Comparison of ENCODE assay signal across 25 cellular contexts in the genomic region with DNA sequence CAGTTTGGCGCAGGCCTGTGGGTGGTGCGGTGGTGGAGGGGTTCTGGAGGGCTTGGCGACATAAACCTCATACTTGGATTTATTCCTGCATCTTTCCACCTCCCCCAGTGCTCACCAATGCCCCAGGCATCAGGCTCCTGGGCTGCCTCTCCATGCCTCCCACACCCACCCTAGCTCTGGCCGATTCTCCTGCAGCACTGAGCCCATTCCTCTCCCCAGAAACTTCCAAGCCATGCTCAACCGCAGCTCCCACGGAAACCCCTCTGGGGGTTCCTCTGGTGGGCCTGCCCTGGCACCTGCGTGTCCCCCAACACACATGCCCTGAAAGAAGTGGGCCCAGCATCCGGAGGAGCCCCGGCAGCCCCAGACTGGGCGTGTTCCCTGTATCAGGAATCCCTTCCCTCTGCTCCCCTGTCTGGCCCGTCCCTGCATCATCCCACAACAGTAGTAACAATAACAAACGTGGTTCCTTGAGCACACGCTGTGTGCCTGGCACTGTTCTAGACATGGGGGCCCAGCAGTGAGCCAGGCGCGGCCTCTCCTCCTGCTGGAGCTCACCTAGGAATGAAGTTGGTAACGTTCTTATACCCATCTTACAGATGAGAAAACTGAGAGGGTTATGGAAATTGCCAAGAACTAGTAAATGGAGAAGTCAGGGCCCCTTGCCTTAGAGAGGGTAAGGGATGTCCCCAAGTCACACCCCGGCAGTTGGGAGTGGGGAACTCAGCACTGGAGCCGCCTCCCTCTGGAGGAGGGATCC. TPM values are rescaled to one million over a fixed set of nuclear protein-coding genes. Genes with fewer than 3 reads are reported as not detected.
"Had no signal": no experiment of that assay in that cellular context is flagged by ENCODE, and none has a peak within 500 bp of the region (broad histone marks: within the 10 kb centered on the region; RNA-seq: fewer than 3 reads in every experiment).

No MANE protein-coding gene starts in this region.

- H3K9me3 ChIP-seq: gastrocnemius medialis, heart left ventricle, pancreas, tibial nerve had no signal

- H3K4me3 ChIP-seq: gastrocnemius medialis, heart left ventricle, lung, neural progenitor cell, pancreas, tibial nerve had no signal

- ATAC-seq: effector memory CD8-positive, alpha-beta T cell; gastrocnemius medialis; heart left ventricle; left cardiac atrium; pancreas; stimulated activated memory B cell treated with anti-CD40 and anti-IgM and Interleukin-4, amounts not matched to agents 10 μg/mL and 1 μg/mL and 100 μg/mL, for 72 hours had no signal

- H3K4me1 Mint-ChIP-seq: activated CD4-positive, alpha-beta T cell treated with anti-CD3 and anti-CD28 coated beads, Interleukin-2, amount 10 ng/mL, durations not matched to agents 24 days and 14 days; brain; stimulated activated memory B cell treated with anti-CD40 and anti-IgM and Interleukin-4, amounts not matched to agents 10 μg/mL and 1 μg/mL and 100 μg/mL, for 72 hours had no signal

- H3K27ac ChIP-seq: epithelial cell of prostate, gastrocnemius medialis, heart left ventricle, neural progenitor cell, pancreas, tibial nerve had no signal

- H3K4me1 ChIP-seq: gastrocnemius medialis, heart left ventricle, pancreas, tibial nerve had no signal

- H3K27ac Mint-ChIP-seq: activated T-helper 1 cell treated with anti-CD3 and anti-CD28 coated beads, Interleukin-12 subunit alpha, Interleukin-12 subunit beta, Interleukin-2, Interleukin-4 antibody, amounts not matched to agents 30 ng/mL and 10 ng/mL and 1 ng/mL, durations not matched to agents 14 hours and 24 hours and 36 hours; brain; effector memory CD8-positive, alpha-beta T cell; naive B cell; neural progenitor cell; stimulated activated memory B cell treated with anti-CD40 and anti-IgM and Interleukin-4, amounts not matched to agents 10 μg/mL and 1 μg/mL and 100 μg/mL, for 72 hours had no signal

- H3K9me3 Mint-ChIP-seq: activated CD4-positive, alpha-beta T cell treated with anti-CD3 and anti-CD28 coated beads, Interleukin-2, amount 10 ng/mL, durations not matched to agents 24 days and 14 days; activated T-helper 1 cell treated with anti-CD3 and anti-CD28 coated beads, Interleukin-12 subunit alpha, Interleukin-12 subunit beta, Interleukin-2, Interleukin-4 antibody, amounts not matched to agents 30 ng/mL and 10 ng/mL and 1 ng/mL, durations not matched to agents 14 hours and 24 hours and 36 hours; brain; dendritic cell treated with granulocyte-macrophage colony-stimulating factor and Interleukin-4, amounts not matched to agents 40 ng/mL and 50 ng/mL, for 4 days; effector memory CD8-positive, alpha-beta T cell; naive B cell; neural progenitor cell; stimulated activated memory B cell treated with anti-CD40 and anti-IgM and Interleukin-4, amounts not matched to agents 10 μg/mL and 1 μg/mL and 100 μg/mL, for 72 hours had no signal

- DNase-seq: activated CD4-positive, alpha-beta T cell treated with anti-CD3 and anti-CD28 coated beads, Interleukin-2, amount 10 ng/mL, durations not matched to agents 24 days and 14 days; activated CD4-positive, CD25-positive, alpha-beta regulatory T cell; activated naive CD4-positive, alpha-beta T cell treated with anti-CD3 and anti-CD28 coated beads, Interleukin-2, amount 50 U/mL, for 16 hours; amygdala; effector memory CD8-positive, alpha-beta T cell; gastrocnemius medialis; heart left ventricle; left cardiac atrium; naive B cell; stimulated activated CD4-positive, alpha-beta T cell treated with anti-CD3 and anti-CD28 coated beads, Interleukin-2, amount 100 ng/mL, for 48 hours; SW 1271 had no signal

- H3K36me3 ChIP-seq: gastrocnemius medialis, heart left ventricle, neural progenitor cell, pancreas, tibial nerve had no signal

- H3K4me3 Mint-ChIP-seq: activated CD4-positive, alpha-beta T cell treated with anti-CD3 and anti-CD28 coated beads, Interleukin-2, amount 10 ng/mL, durations not matched to agents 24 days and 14 days; activated T-helper 1 cell treated with anti-CD3 and anti-CD28 coated beads, Interleukin-12 subunit alpha, Interleukin-12 subunit beta, Interleukin-2, Interleukin-4 antibody, amounts not matched to agents 30 ng/mL and 10 ng/mL and 1 ng/mL, durations not matched to agents 14 hours and 24 hours and 36 hours; brain; dendritic cell treated with granulocyte-macrophage colony-stimulating factor and Interleukin-4, amounts not matched to agents 40 ng/mL and 50 ng/mL, for 4 days; neural progenitor cell; stimulated activated memory B cell treated with anti-CD40 and anti-IgM and Interleukin-4, amounts not matched to agents 10 μg/mL and 1 μg/mL and 100 μg/mL, for 72 hours had no signal

- H3K27me3 ChIP-seq: neural progenitor cell, pancreas had no signal

- H3K36me3 Mint-ChIP-seq: brain; naive B cell; neural progenitor cell; stimulated activated memory B cell treated with anti-CD40 and anti-IgM and Interleukin-4, amounts not matched to agents 10 μg/mL and 1 μg/mL and 100 μg/mL, for 72 hours had no signal

RNA-seq across cellular contexts. Expression of a gene that starts 2.3 kb away (rescaled TPM):
- total RNA-seq: gastrocnemius medialis, heart left ventricle, left cardiac atrium, mononuclear cell, SK-MEL-5, tibial nerve had no signal

RNA-seq across cellular contexts. Expression of a gene that starts 10.7 kb away (rescaled TPM):
- total RNA-seq: fibroblast of lung, gastrocnemius medialis, SK-MEL-5, tibial nerve had no signal

RNA-seq across cellular contexts. Expression of a gene that starts 21.1 kb away (rescaled TPM):
- total RNA-seq: activated CD4-positive, alpha-beta T cell treated with anti-CD3 and anti-CD28 coated beads, Interleukin-2, amount 10 ng/mL, durations not matched to agents 24 days and 14 days; activated T-helper 1 cell treated with anti-CD3 and anti-CD28 coated beads, Interleukin-12 subunit alpha, Interleukin-12 subunit beta, Interleukin-2, Interleukin-4 antibody, amounts not matched to agents 30 ng/mL and 10 ng/mL and 1 ng/mL, durations not matched to agents 14 hours and 24 hours and 36 hours; fibroblast of lung; gastrocnemius medialis; heart left ventricle; left cardiac atrium; lung; mononuclear cell; pancreas; SK-MEL-5; subcutaneous adipose tissue; T-helper 2 cell treated with Interferon-gamma antibody and Interleukin-4, amounts not matched to agents 100 ng/mL and 5 ng/mL, for 36 hours; tibial nerve had no signal

RNA-seq across cellular contexts. Expression of a gene that starts 32.0 kb away (rescaled TPM):
- total RNA-seq: activated CD4-positive, alpha-beta T cell treated with anti-CD3 and anti-CD28 coated beads, Interleukin-2, amount 10 ng/mL, durations not matched to agents 24 days and 14 days; fibroblast of lung; gastrocnemius medialis; heart left ventricle; left cardiac atrium; mononuclear cell; pancreas; subcutaneous adipose tissue; T-helper 2 cell treated with Interferon-gamma antibody and Interleukin-4, amounts not matched to agents 100 ng/mL and 5 ng/mL, for 36 hours; tibial nerve had no signal

RNA-seq across cellular contexts. Expression of a gene that starts 38.6 kb away (rescaled TPM):
- total RNA-seq: activated CD4-positive, alpha-beta T cell treated with anti-CD3 and anti-CD28 coated beads, Interleukin-2, amount 10 ng/mL, durations not matched to agents 24 days and 14 days; activated T-helper 1 cell treated with anti-CD3 and anti-CD28 coated beads, Interleukin-12 subunit alpha, Interleukin-12 subunit beta, Interleukin-2, Interleukin-4 antibody, amounts not matched to agents 30 ng/mL and 10 ng/mL and 1 ng/mL, durations not matched to agents 14 hours and 24 hours and 36 hours; gastrocnemius medialis; heart left ventricle; left cardiac atrium; SK-MEL-5; T-helper 2 cell treated with Interferon-gamma antibody and Interleukin-4, amounts not matched to agents 100 ng/mL and 5 ng/mL, for 36 hours; tibial nerve had no signal
